ENCODE assay signal across 1 cellular context in the genomic region with DNA sequence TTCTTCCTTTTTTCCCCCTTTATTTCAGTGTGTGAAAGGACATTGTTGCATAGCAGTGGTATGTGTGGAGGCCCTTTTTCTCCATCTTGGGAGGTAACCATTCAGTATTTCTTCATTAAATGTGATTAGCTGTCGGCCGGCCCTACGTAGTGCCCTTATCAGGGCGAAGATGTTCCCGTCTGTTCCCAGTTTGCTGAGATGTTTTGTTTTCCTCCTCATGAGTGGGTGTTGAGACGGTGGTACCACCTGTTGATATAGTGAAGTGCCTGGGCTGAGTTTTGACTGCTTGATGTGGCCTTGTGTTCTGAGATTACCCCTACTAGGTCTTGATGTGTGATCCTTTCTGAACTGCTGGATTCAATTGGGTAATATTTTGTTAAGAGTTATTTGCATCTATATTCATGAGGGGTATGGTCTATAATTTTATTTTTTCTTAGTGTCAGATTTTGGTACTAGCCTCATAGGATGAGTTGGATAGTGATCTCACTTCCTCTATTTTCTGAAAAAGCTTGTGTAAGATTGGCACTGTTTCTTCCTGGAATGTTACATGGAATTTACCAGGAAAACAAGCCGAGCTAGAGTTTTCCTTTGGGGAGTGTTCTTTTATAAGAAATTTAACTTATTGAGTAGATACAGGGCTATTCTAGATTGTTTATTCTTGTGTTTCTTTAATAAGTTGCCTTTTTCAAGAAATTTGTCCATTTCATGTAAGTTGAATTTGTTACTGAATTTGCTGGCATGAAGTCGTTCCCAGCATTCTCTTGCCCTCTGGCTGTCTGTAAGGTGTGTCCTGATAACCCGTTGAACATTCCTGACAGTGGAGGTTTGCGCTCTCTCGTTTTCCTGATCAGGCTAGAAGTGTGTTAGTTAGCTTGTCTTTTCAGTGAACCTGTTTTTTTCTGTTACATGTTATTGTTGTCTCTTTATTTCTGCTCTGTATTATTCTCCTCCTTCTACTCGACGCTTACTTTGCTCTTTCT.
A peak's percentile ranks its signal among the peaks of the same experiment; 100 is the strongest.
TF ChIP-seq lines count a peak whose summit lies in the region.

No MANE protein-coding gene starts in this region.

TF ChIP-seq in K562, 482 proteins besides CTCF, POLR2A, EP300 and RAD21:
- TF ChIP-seq SPI1 (IDR thresholded peaks at IDR 0.05; ENCODE audit: borderline replicate concordance, low read depth, low read length) (peak; percentile 86), ZNF668 (CRISPR knock-in tag; IDR thresholded peaks at IDR 0.05) (no peak), PHF20 (IDR thresholded peaks at IDR 0.05; ENCODE audit: partially characterized antibody) (no peak), ZNF384 (IDR thresholded peaks at IDR 0.05; ENCODE audit: low read depth, low read length) (no peak), LCOR (CRISPR knock-in tag; IDR thresholded peaks at IDR 0.05) (no peak), ZNF12 (CRISPR knock-in tag; IDR thresholded peaks at IDR 0.05) (no peak), GATAD2A (IDR thresholded peaks at IDR 0.05) (no peak), EGR1 (conservative IDR thresholded peaks at IDR 0.05) (peak; percentile 40; the same call in 1 of the 2 replicates), CBFA2T3 (IDR thresholded peaks at IDR 0.05) (peak; percentile 26; the same call in 1 of the 2 replicates), LEF1 (IDR thresholded peaks at IDR 0.05) (no peak), ZNF57 (CRISPR knock-in tag; IDR thresholded peaks at IDR 0.05) (no peak), CBFB (CRISPR knock-in tag; IDR thresholded peaks at IDR 0.05) (no peak), NEUROD1 (IDR thresholded peaks at IDR 0.05; ENCODE audit: borderline replicate concordance, low read depth, low read length, partially characterized antibody) (no peak), GTF2A2 (tag; IDR thresholded peaks at IDR 0.05) (no peak)
- TF ChIP-seq, protein P1, sequence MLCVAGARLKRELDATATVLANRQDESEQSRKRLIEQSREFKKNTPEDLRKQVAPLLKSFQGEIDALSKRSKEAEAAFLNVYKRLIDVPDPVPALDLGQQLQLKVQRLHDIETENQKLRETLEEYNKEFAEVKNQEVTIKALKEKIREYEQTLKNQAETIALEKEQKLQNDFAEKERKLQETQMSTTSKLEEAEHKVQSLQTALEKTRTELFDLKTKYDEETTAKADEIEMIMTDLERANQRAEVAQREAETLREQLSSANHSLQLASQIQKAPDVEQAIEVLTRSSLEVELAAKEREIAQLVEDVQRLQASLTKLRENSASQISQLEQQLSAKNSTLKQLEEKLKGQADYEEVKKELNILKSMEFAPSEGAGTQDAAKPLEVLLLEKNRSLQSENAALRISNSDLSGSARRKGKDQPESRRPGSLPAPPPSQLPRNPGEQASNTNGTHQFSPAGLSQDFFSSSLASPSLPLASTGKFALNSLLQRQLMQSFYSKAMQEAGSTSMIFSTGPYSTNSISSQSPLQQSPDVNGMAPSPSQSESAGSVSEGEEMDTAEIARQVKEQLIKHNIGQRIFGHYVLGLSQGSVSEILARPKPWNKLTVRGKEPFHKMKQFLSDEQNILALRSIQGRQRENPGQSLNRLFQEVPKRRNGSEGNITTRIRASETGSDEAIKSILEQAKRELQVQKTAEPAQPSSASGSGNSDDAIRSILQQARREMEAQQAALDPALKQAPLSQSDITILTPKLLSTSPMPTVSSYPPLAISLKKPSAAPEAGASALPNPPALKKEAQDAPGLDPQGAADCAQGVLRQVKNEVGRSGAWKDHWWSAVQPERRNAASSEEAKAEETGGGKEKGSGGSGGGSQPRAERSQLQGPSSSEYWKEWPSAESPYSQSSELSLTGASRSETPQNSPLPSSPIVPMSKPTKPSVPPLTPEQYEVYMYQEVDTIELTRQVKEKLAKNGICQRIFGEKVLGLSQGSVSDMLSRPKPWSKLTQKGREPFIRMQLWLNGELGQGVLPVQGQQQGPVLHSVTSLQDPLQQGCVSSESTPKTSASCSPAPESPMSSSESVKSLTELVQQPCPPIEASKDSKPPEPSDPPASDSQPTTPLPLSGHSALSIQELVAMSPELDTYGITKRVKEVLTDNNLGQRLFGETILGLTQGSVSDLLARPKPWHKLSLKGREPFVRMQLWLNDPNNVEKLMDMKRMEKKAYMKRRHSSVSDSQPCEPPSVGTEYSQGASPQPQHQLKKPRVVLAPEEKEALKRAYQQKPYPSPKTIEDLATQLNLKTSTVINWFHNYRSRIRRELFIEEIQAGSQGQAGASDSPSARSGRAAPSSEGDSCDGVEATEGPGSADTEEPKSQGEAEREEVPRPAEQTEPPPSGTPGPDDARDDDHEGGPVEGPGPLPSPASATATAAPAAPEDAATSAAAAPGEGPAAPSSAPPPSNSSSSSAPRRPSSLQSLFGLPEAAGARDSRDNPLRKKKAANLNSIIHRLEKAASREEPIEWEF (CRISPR knock-in tag; IDR thresholded peaks at IDR 0.05) = no peak
- TF ChIP-seq, protein P2, sequence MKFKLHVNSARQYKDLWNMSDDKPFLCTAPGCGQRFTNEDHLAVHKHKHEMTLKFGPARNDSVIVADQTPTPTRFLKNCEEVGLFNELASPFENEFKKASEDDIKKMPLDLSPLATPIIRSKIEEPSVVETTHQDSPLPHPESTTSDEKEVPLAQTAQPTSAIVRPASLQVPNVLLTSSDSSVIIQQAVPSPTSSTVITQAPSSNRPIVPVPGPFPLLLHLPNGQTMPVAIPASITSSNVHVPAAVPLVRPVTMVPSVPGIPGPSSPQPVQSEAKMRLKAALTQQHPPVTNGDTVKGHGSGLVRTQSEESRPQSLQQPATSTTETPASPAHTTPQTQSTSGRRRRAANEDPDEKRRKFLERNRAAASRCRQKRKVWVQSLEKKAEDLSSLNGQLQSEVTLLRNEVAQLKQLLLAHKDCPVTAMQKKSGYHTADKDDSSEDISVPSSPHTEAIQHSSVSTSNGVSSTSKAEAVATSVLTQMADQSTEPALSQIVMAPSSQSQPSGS (CRISPR knock-in tag; IDR thresholded peaks at IDR 0.05) = no peak
- TF ChIP-seq, protein P3, sequence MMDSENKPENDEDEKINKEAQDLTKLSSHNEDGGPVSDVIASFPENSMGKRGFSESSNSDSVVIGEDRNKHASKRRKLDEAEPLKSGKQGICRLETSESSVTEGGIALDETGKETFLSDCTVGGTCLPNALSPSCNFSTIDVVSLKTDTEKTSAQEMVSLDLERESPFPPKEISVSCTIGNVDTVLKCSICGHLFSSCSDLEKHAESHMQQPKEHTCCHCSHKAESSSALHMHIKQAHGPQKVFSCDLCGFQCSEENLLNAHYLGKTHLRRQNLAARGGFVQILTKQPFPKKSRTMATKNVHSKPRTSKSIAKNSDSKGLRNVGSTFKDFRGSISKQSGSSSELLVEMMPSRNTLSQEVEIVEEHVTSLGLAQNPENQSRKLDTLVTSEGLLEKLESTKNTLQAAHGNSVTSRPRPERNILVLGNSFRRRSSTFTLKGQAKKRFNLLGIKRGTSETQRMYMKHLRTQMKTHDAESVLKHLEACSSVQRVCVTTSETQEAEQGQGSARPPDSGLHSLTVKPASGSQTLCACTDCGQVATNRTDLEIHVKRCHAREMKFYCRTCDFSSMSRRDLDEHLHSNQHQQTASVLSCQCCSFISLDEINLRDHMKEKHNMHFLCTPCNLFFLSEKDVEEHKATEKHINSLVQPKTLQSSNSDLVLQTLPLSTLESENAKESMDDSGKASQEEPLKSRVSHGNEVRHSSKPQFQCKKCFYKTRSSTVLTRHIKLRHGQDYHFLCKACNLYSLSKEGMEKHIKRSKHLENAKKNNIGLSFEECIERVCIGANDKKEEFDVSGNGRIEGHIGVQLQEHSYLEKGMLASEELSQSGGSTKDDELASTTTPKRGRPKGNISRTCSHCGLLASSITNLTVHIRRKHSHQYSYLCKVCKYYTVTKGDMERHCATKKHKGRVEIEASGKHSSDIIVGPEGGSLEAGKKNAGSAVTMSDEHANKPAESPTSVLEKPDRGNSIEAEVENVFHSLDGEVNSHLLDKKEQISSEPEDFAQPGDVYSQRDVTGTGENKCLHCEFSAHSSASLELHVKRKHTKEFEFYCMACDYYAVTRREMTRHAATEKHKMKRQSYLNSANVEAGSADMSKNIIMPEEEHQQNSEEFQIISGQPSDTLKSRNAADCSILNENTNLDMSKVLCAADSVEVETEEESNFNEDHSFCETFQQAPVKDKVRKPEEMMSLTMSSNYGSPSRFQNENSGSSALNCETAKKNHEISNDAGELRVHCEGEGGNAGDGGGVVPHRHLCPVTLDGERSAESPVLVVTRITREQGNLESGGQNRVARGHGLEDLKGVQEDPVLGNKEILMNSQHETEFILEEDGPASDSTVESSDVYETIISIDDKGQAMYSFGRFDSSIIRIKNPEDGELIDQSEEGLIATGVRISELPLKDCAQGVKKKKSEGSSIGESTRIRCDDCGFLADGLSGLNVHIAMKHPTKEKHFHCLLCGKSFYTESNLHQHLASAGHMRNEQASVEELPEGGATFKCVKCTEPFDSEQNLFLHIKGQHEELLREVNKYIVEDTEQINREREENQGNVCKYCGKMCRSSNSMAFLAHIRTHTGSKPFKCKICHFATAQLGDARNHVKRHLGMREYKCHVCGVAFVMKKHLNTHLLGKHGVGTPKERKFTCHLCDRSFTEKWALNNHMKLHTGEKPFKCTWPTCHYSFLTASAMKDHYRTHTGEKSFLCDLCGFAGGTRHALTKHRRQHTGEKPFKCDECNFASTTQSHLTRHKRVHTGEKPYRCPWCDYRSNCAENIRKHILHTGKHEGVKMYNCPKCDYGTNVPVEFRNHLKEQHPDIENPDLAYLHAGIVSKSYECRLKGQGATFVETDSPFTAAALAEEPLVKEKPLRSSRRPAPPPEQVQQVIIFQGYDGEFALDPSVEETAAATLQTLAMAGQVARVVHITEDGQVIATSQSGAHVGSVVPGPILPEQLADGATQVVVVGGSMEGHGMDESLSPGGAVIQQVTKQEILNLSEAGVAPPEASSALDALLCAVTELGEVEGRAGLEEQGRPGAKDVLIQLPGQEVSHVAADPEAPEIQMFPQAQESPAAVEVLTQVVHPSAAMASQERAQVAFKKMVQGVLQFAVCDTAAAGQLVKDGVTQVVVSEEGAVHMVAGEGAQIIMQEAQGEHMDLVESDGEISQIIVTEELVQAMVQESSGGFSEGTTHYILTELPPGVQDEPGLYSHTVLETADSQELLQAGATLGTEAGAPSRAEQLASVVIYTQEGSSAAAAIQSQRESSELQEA (IDR thresholded peaks at IDR 0.05; ENCODE audit: low read depth) = no peak
- TF ChIP-seq, protein P4, sequence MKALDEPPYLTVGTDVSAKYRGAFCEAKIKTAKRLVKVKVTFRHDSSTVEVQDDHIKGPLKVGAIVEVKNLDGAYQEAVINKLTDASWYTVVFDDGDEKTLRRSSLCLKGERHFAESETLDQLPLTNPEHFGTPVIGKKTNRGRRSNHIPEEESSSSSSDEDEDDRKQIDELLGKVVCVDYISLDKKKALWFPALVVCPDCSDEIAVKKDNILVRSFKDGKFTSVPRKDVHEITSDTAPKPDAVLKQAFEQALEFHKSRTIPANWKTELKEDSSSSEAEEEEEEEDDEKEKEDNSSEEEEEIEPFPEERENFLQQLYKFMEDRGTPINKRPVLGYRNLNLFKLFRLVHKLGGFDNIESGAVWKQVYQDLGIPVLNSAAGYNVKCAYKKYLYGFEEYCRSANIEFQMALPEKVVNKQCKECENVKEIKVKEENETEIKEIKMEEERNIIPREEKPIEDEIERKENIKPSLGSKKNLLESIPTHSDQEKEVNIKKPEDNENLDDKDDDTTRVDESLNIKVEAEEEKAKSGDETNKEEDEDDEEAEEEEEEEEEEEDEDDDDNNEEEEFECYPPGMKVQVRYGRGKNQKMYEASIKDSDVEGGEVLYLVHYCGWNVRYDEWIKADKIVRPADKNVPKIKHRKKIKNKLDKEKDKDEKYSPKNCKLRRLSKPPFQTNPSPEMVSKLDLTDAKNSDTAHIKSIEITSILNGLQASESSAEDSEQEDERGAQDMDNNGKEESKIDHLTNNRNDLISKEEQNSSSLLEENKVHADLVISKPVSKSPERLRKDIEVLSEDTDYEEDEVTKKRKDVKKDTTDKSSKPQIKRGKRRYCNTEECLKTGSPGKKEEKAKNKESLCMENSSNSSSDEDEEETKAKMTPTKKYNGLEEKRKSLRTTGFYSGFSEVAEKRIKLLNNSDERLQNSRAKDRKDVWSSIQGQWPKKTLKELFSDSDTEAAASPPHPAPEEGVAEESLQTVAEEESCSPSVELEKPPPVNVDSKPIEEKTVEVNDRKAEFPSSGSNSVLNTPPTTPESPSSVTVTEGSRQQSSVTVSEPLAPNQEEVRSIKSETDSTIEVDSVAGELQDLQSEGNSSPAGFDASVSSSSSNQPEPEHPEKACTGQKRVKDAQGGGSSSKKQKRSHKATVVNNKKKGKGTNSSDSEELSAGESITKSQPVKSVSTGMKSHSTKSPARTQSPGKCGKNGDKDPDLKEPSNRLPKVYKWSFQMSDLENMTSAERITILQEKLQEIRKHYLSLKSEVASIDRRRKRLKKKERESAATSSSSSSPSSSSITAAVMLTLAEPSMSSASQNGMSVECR (CRISPR knock-in tag; IDR thresholded peaks at IDR 0.05) = no peak
- TF ChIP-seq, protein P5, sequence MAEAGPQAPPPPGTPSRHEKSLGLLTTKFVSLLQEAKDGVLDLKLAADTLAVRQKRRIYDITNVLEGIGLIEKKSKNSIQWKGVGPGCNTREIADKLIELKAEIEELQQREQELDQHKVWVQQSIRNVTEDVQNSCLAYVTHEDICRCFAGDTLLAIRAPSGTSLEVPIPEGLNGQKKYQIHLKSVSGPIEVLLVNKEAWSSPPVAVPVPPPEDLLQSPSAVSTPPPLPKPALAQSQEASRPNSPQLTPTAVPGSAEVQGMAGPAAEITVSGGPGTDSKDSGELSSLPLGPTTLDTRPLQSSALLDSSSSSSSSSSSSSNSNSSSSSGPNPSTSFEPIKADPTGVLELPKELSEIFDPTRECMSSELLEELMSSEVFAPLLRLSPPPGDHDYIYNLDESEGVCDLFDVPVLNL (CRISPR knock-in tag; IDR thresholded peaks at IDR 0.05; ENCODE audit: low read depth) = no peak
- TF ChIP-seq, protein P6, sequence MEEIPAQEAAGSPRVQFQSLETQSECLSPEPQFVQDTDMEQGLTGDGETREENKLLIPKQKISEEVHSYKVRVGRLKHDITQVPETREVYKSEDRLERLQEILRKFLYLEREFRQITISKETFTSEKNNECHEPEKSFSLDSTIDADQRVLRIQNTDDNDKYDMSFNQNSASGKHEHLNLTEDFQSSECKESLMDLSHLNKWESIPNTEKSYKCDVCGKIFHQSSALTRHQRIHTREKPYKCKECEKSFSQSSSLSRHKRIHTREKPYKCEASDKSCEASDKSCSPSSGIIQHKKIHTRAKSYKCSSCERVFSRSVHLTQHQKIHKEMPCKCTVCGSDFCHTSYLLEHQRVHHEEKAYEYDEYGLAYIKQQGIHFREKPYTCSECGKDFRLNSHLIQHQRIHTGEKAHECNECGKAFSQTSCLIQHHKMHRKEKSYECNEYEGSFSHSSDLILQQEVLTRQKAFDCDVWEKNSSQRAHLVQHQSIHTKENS (CRISPR knock-in tag; IDR thresholded peaks at IDR 0.05) = no peak
